Comparison of ENCODE assay signal across 26 cellular contexts in the genomic region with DNA sequence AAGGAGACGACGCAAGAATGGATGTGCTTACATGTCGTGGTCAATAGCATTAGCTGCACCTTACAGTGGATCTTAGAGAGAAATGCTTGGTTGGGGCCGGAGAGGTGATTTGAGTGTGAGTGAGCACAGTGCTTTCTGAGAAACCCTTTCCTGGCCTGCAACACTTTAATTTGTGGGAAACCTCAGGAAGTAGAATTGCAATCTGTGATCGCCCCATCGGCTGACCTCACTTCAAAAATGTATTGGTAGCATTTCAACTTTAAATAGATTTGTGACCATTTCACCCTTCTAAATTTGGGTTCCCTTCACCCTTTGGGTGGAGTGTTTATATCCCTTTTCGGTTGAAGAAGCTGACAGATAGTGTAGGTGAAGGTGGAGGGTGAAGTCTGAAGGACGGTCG. TPM values are rescaled to one million over a fixed set of nuclear protein-coding genes. Genes with fewer than 3 reads are reported as not detected.
DNase-seq lines count a peak whose midpoint lies in the region; ATAC-seq, FAIRE-seq and TF ChIP-seq lines count a peak whose summit lies in the region.
"Had no signal": no experiment of that assay in that cellular context is flagged by ENCODE, and none has a peak within 500 bp of the region (broad histone marks: within the 10 kb centered on the region; RNA-seq: fewer than 3 reads in every experiment).

No MANE protein-coding gene starts in this region.

- peaks cover 3% of the 10 kb centered on the region for H3K9me3 Mint-ChIP-seq in T-helper 1 cell treated with Interleukin-12 subunit alpha and Interleukin-12 subunit beta and Interleukin-4 antibody, amounts not matched to agents 30 μg/mL and 1 μg/mL, for 36 hours
- no peaks in the 10 kb centered on the region for H3K9me3 Mint-ChIP-seq in activated T-helper 17 cell treated with anti-CD3 and anti-CD28 coated beads, Interleukin-2, amount 50 U/mL, for 72 hours
- peaks cover 13% of the 10 kb centered on the region for H3K9me3 Mint-ChIP-seq in natural killer cell treated with Interleukin-12 subunit alpha and Interleukin-12 subunit beta and Interleukin-15 and Interleukin-18, amount 100 ng/mL, for 72 hours
- H3K9me3 Mint-ChIP-seq: WTC11 had no signal

- H3K4me1 ChIP-seq in stomach: peaks cover 0 to 17% (median 4%) of the 10 kb centered on the region in 4 donors
- H3K4me1 ChIP-seq: prostate gland, thyroid gland had no signal

- FAIRE-seq in GM19239 (lab: Jason Lieb, UNC): peak; percentile 91
- FAIRE-seq: frontal cortex, H1 had no signal

- peaks cover 48% of the 10 kb centered on the region for H3K36me3 Mint-ChIP-seq in T-helper 1 cell treated with Interleukin-12 subunit alpha and Interleukin-12 subunit beta and Interleukin-4 antibody, amounts not matched to agents 30 μg/mL and 1 μg/mL, for 36 hours (ENCODE audit: low read depth)
- peaks cover 66% of the 10 kb centered on the region for H3K36me3 Mint-ChIP-seq in activated T-helper 17 cell treated with anti-CD3 and anti-CD28 coated beads, Interleukin-2, amount 50 U/mL, for 72 hours (ENCODE audit: low read depth)
- peaks cover 66% of the 10 kb centered on the region for H3K36me3 Mint-ChIP-seq in natural killer cell treated with Interleukin-12 subunit alpha and Interleukin-12 subunit beta and Interleukin-15 and Interleukin-18, amount 100 ng/mL, for 72 hours
- H3K36me3 Mint-ChIP-seq: WTC11 had no signal

- TF ChIP-seq CTCF in foreskin fibroblast (IDR thresholded peaks at IDR 0.05; ENCODE audit: low read depth, low read length) (no peak), stomach (IDR thresholded peaks at IDR 0.05) (no peak)

- no peak for DNase-seq in T-helper 1 cell
- no peak for DNase-seq in GM19239 (ENCODE audit: insufficient read length, low spot score)
- DNase-seq in natural killer cell treated with Interleukin-12 subunit alpha and Interleukin-12 subunit beta and Interleukin-15 and Interleukin-18, amount 100 ng/mL, for 72 hours (ENCODE audit: low spot score): peak; percentile 71
- no peak for DNase-seq in NCI-H510A treated with DMSO at 0.1 percent for 48 hours (lab: John Stamatoyannopoulos, UW)
- DNase-seq in foreskin fibroblast: no peak
- DNase-seq in stomach: no peak
- DNase-seq: 8988T; DMS53; kidney glomerular epithelial cell; NCI-H1048; NCI-H2081; NCI-H524 treated with DMSO at 0.1 percent for 48 hours; stimulated activated CD4-positive, alpha-beta T cell treated with anti-CD3 and anti-CD28 coated beads, Interleukin-4, amount 100 ng/mL, for 4 hours; thyroid gland had no signal

- no peak for ATAC-seq in activated T-helper 17 cell treated with anti-CD3 and anti-CD28 coated beads, Interleukin-2, amount 50 U/mL, for 72 hours (replicated peaks)
- ATAC-seq in natural killer cell treated with Interleukin-12 subunit alpha and Interleukin-12 subunit beta and Interleukin-15 and Interleukin-18, amount 100 ng/mL, for 72 hours: peak; percentile 76 to 81
- ATAC-seq: Right ventricle myocardium inferior, WTC11 had no signal

- no peaks in the 10 kb centered on the region for H3K27me3 Mint-ChIP-seq in T-helper 1 cell treated with Interleukin-12 subunit alpha and Interleukin-12 subunit beta and Interleukin-4 antibody, amounts not matched to agents 30 μg/mL and 1 μg/mL, for 36 hours (ENCODE audit: low read depth)
- H3K27me3 Mint-ChIP-seq in activated T-helper 17 cell treated with anti-CD3 and anti-CD28 coated beads, Interleukin-2, amount 50 U/mL, for 72 hours: no peaks in the 10 kb centered on the region
- H3K27me3 Mint-ChIP-seq in natural killer cell treated with Interleukin-12 subunit alpha and Interleukin-12 subunit beta and Interleukin-15 and Interleukin-18, amount 100 ng/mL, for 72 hours: no peaks in the 10 kb centered on the region

- peak overlapping the region; percentile 6 for H3K4me3 Mint-ChIP-seq in T-helper 1 cell treated with Interleukin-12 subunit alpha and Interleukin-12 subunit beta and Interleukin-4 antibody, amounts not matched to agents 30 μg/mL and 1 μg/mL, for 36 hours
- peak overlapping the region; percentile 68 for H3K4me3 Mint-ChIP-seq in activated T-helper 17 cell treated with anti-CD3 and anti-CD28 coated beads, Interleukin-2, amount 50 U/mL, for 72 hours
- H3K4me3 Mint-ChIP-seq in natural killer cell treated with Interleukin-12 subunit alpha and Interleukin-12 subunit beta and Interleukin-15 and Interleukin-18, amount 100 ng/mL, for 72 hours: peak overlapping the region; percentile 91
- H3K4me3 Mint-ChIP-seq: nephron, WTC11 had no signal

- no peak for TF ChIP-seq EP300 in stomach (IDR thresholded peaks at IDR 0.05)

- H3K27ac Mint-ChIP-seq in T-helper 1 cell treated with Interleukin-12 subunit alpha and Interleukin-12 subunit beta and Interleukin-4 antibody, amounts not matched to agents 30 μg/mL and 1 μg/mL, for 36 hours: peak overlapping the region; percentile 67
- peak overlapping the region; percentile 15 for H3K27ac Mint-ChIP-seq in activated T-helper 17 cell treated with anti-CD3 and anti-CD28 coated beads, Interleukin-2, amount 50 U/mL, for 72 hours
- H3K27ac Mint-ChIP-seq in natural killer cell treated with Interleukin-12 subunit alpha and Interleukin-12 subunit beta and Interleukin-15 and Interleukin-18, amount 100 ng/mL, for 72 hours: peak overlapping the region; percentile 81 to 90
- H3K27ac Mint-ChIP-seq: nephron, WTC11 had no signal

- H3K27ac ChIP-seq in stomach: no peak overlapping the region
- H3K27ac ChIP-seq: epithelial cell of prostate, HL-60, prostate gland, thyroid gland had no signal

- peaks cover 65% of the 10 kb centered on the region for H3K4me1 Mint-ChIP-seq in T-helper 1 cell treated with Interleukin-12 subunit alpha and Interleukin-12 subunit beta and Interleukin-4 antibody, amounts not matched to agents 30 μg/mL and 1 μg/mL, for 36 hours (ENCODE audit: low read depth)
- H3K4me1 Mint-ChIP-seq in activated T-helper 17 cell treated with anti-CD3 and anti-CD28 coated beads, Interleukin-2, amount 50 U/mL, for 72 hours: peaks cover 65% of the 10 kb centered on the region
- H3K4me1 Mint-ChIP-seq in natural killer cell treated with Interleukin-12 subunit alpha and Interleukin-12 subunit beta and Interleukin-15 and Interleukin-18, amount 100 ng/mL, for 72 hours (ENCODE audit: low read depth in 2 of 2): peaks cover 82 to 95% of the 10 kb centered on the region in 2 donors
- H3K4me1 Mint-ChIP-seq: nephron, WTC11 had no signal

- H3K4me3 ChIP-seq in foreskin fibroblast (ENCODE audit: low read depth in 1 of 2, low read length in 2 of 2) (no peak overlapping the region), stomach (no peak overlapping the region)
- H3K4me3 ChIP-seq: prostate gland, smooth muscle cell, thyroid gland had no signal

- peaks cover 0 to 6% (median 0%) of the 10 kb centered on the region in 4 donors for H3K9me3 ChIP-seq in stomach
- H3K9me3 ChIP-seq: prostate gland, thyroid gland had no signal

- 67 to 76% (median 74%) methylated on average over 9 of the region's 9 CpGs for WGBS in stomach, 5 donors

- TF ChIP-seq POLR2A in stomach (IDR thresholded peaks at IDR 0.05): no peak

- intact Hi-C loops in stomach (cut with DNase I; ENCODE audit: low total_unique reads): no loop called here

- H3K27me3 ChIP-seq in stomach: no peaks in the 10 kb centered on the region
- H3K27me3 ChIP-seq: thyroid gland had no signal

- H3K36me3 ChIP-seq in stomach: no peaks in the 10 kb centered on the region
- H3K36me3 ChIP-seq: prostate gland, thyroid gland had no signal

RNA-seq across cellular contexts. Expression of a gene that starts 13.2 kb away (rescaled TPM):
- 10 to 100 TPM; 76.0 to 87.7 TPM for total RNA-seq in activated T-helper 17 cell treated with anti-CD3 and anti-CD28 coated beads, Interleukin-2, amount 50 U/mL, for 72 hours
- total RNA-seq in natural killer cell treated with Interleukin-12 subunit alpha and Interleukin-12 subunit beta and Interleukin-15 and Interleukin-18, amount 100 ng/mL, for 72 hours: 100 to 1,000 TPM; 193 to 273 TPM
- total RNA-seq in stomach: 10 to 100 TPM; 10.6 to 49.6 (median 19.7) TPM
- polyA plus RNA-seq in stomach: 1 to 10 TPM; 1.1 to 2.0 (median 1.2) TPM
- polyA plus RNA-seq: BJ, smooth muscle cell had no signal

Comparison
In these comparisons a context has a peak if more than half of its experiments do, and no peak if none do; other contexts are left out.
1. H3K27ac Mint-ChIP-seq: peak in every context shown above with its lines; median percentile 86 in natural killer cell treated with Interleukin-12 subunit alpha and Interleukin-12 subunit beta and Interleukin-15 and Interleukin-18, amount 100 ng/mL, for 72 hours; 67 in T-helper 1 cell treated with Interleukin-12 subunit alpha and Interleukin-12 subunit beta and Interleukin-4 antibody, amounts not matched to agents 30 μg/mL and 1 μg/mL, for 36 hours; 15 in activated T-helper 17 cell treated with anti-CD3 and anti-CD28 coated beads, Interleukin-2, amount 50 U/mL, for 72 hours.
2. H3K4me3 Mint-ChIP-seq: peak in every context shown above with its lines; median percentile 91 in natural killer cell treated with Interleukin-12 subunit alpha and Interleukin-12 subunit beta and Interleukin-15 and Interleukin-18, amount 100 ng/mL, for 72 hours; 68 in activated T-helper 17 cell treated with anti-CD3 and anti-CD28 coated beads, Interleukin-2, amount 50 U/mL, for 72 hours; 6 in T-helper 1 cell treated with Interleukin-12 subunit alpha and Interleukin-12 subunit beta and Interleukin-4 antibody, amounts not matched to agents 30 μg/mL and 1 μg/mL, for 36 hours.